In genomic region chr18:12606592-12607315, GRCh38 we compare ENCODE assay signal across 8 cellular contexts. TPM values are rescaled to one million over a fixed set of nuclear protein-coding genes. Genes with fewer than 3 reads are reported as not detected.
DNase-seq lines count a peak whose midpoint lies in the region; ATAC-seq and TF ChIP-seq lines count a peak whose summit lies in the region.

No MANE protein-coding gene starts in this region.

- peak overlapping the region; percentile 52 for H3K27ac Mint-ChIP-seq in activated T-cell treated with anti-CD3 and anti-CD28 coated beads, Interleukin-2, amount 50 U/mL, for 72 hours
- H3K27ac Mint-ChIP-seq in activated T-cell treated with anti-CD3 and anti-CD28 coated beads, Interleukin-2, amount 50 U/mL, for 24 hours: no peak overlapping the region

- H3K27me3 ChIP-seq in upper lobe of left lung: no peaks in the 10 kb centered on the region

- TF ChIP-seq POLR2A in upper lobe of left lung (IDR thresholded peaks at IDR 0.05): no peak

- H3K4me3 ChIP-seq in upper lobe of left lung: no peak overlapping the region

- H3K36me3 Mint-ChIP-seq in activated T-cell treated with anti-CD3 and anti-CD28 coated beads, Interleukin-2, amount 50 U/mL, for 72 hours (ENCODE audit: insufficient read depth in 2 of 2): no peaks in the 10 kb centered on the region
- no peaks in the 10 kb centered on the region for H3K36me3 Mint-ChIP-seq in activated T-cell treated with anti-CD3 and anti-CD28 coated beads, Interleukin-2, amount 50 U/mL, for 24 hours (ENCODE audit: low read depth)

- peaks cover 5% of the 10 kb centered on the region for H3K27me3 Mint-ChIP-seq in activated T-cell treated with anti-CD3 and anti-CD28 coated beads, Interleukin-2, amount 50 U/mL, for 72 hours (ENCODE audit: low read depth)
- no peaks in the 10 kb centered on the region for H3K27me3 Mint-ChIP-seq in activated T-cell treated with anti-CD3 and anti-CD28 coated beads, Interleukin-2, amount 50 U/mL, for 24 hours

- DNase-seq in activated T-cell treated with anti-CD3 and anti-CD28 coated beads, Interleukin-2, amount 50 U/mL, for 72 hours: no peak
- DNase-seq in activated T-cell treated with anti-CD3 and anti-CD28 coated beads, Interleukin-2, amount 50 U/mL, for 24 hours: no peak
- DNase-seq in amniotic epithelial cell (ENCODE audit: low read depth) (peak; percentile 60), kidney glomerular epithelial cell (lab: John Stamatoyannopoulos, UW) (peak; percentile 72), upper lobe of left lung (no peak), C1 segment of cervical spinal cord (lab: John Stamatoyannopoulos, UW) (no peak)

- peaks cover 19% of the 10 kb centered on the region for H3K4me1 Mint-ChIP-seq in activated T-cell treated with anti-CD3 and anti-CD28 coated beads, Interleukin-2, amount 50 U/mL, for 72 hours (ENCODE audit: low read depth)
- peaks cover 2% of the 10 kb centered on the region for H3K4me1 Mint-ChIP-seq in activated T-cell treated with anti-CD3 and anti-CD28 coated beads, Interleukin-2, amount 50 U/mL, for 24 hours (ENCODE audit: low read depth)

- H3K36me3 ChIP-seq in upper lobe of left lung: no peaks in the 10 kb centered on the region

- peak in 1 of 4 donors; percentile 73 for TF ChIP-seq EP300 in upper lobe of left lung (IDR thresholded peaks at IDR 0.05)

- peak overlapping the region; percentile 65 to 83 (median 80) for H3K27ac ChIP-seq in upper lobe of left lung

- H3K9me3 Mint-ChIP-seq in activated T-cell treated with anti-CD3 and anti-CD28 coated beads, Interleukin-2, amount 50 U/mL, for 72 hours: no peaks in the 10 kb centered on the region
- no peaks in the 10 kb centered on the region for H3K9me3 Mint-ChIP-seq in activated T-cell treated with anti-CD3 and anti-CD28 coated beads, Interleukin-2, amount 50 U/mL, for 24 hours

- peak; percentile 38 to 44 for ATAC-seq in activated T-cell treated with anti-CD3 and anti-CD28 coated beads, Interleukin-2, amount 50 U/mL, for 72 hours (replicated peaks in 1 of 2)
- ATAC-seq in upper lobe of left lung (ENCODE audit: low FRiP score in 2 of 2) (peak; percentile 58 to 79), GM21528 (IDR thresholded peaks at IDR 0.05; ENCODE audit: low FRiP score, unreplicated experiment) (no peak), HG03442 (IDR thresholded peaks at IDR 0.05; ENCODE audit: unreplicated experiment) (no peak)

- H3K9me3 ChIP-seq in upper lobe of left lung: no peaks in the 10 kb centered on the region

- no peak for TF ChIP-seq CTCF in upper lobe of left lung (IDR thresholded peaks at IDR 0.05)

- peak overlapping the region in 1 of 2 donors; percentile 25 for H3K4me3 Mint-ChIP-seq in activated T-cell treated with anti-CD3 and anti-CD28 coated beads, Interleukin-2, amount 50 U/mL, for 72 hours
- H3K4me3 Mint-ChIP-seq in activated T-cell treated with anti-CD3 and anti-CD28 coated beads, Interleukin-2, amount 50 U/mL, for 24 hours: no peak overlapping the region

- H3K4me1 ChIP-seq in upper lobe of left lung: peaks cover 16 to 32% (median 20%) of the 10 kb centered on the region in 4 donors

- WGBS in upper lobe of left lung, 2 donors: 68% methylated on average over 10 of the region's 10 CpGs

RNA-seq across cellular contexts. Expression of gene SPIRE1, which starts 51.2 kb away (rescaled TPM):
- total RNA-seq in activated T-cell treated with anti-CD3 and anti-CD28 coated beads, Interleukin-2, amount 50 U/mL, for 72 hours: 1 to 10 TPM; 5.7 to 7.4 TPM
- 10 to 100 TPM; 33.9 to 76.7 (median 59.6) TPM for total RNA-seq in upper lobe of left lung

Comparison
In these comparisons a context has a peak if more than half of its experiments do, and no peak if none do; other contexts are left out.
1. ATAC-seq: peak in activated T-cell treated with anti-CD3 and anti-CD28 coated beads, Interleukin-2, amount 50 U/mL, for 72 hours (2 of 2) and upper lobe of left lung (2 of 2); none in GM21528 (single experiment) and HG03442 (single experiment).
2. DNase-seq: peak in amniotic epithelial cell (single experiment) and kidney glomerular epithelial cell (single experiment); none in activated T-cell treated with anti-CD3 and anti-CD28 coated beads, Interleukin-2, amount 50 U/mL, for 72 hours (0 of 2), activated T-cell treated with anti-CD3 and anti-CD28 coated beads, Interleukin-2, amount 50 U/mL, for 24 hours (single experiment), upper lobe of left lung (0 of 2) and C1 segment of cervical spinal cord (0 of 14).
3. RNA of gene SPIRE1, which starts 51.2 kb away (total RNA-seq): 33.9 to 76.7 TPM in upper lobe of left lung; 5.7 to 7.4 TPM in activated T-cell treated with anti-CD3 and anti-CD28 coated beads, Interleukin-2, amount 50 U/mL, for 72 hours; every median in the first group is over 4 times any median in the second.